ENCODE assay signal across 2 cellular contexts in the genomic region with DNA sequence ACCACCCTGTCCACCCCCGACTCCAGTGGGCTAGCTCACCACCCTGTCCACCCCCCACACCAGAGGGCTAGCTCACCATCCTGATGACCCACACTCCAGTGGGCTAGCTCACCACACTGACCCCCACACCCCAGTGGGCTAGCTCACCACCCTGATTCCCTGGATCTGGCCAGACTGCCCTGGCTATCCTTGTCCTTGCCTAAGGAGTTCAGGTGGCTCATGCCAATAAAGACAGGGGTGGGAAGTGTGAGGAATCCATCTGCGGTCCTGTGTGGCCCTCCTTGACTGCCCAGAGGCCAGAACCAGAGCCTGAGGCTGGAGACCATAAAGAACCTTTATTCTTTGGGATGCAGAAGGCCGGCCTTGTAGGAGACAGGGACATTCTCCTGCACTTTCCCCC.
TF ChIP-seq lines count a peak whose summit lies in the region.

No MANE protein-coding gene starts in this region.

TF ChIP-seq in IMR-90, 13 proteins besides CTCF, POLR2A, EP300 and RAD21:
- TF ChIP-seq SMC3 (IDR thresholded peaks at IDR 0.05; ENCODE audit: low read depth, low read length) (no peak), FOS (IDR thresholded peaks at IDR 0.05; ENCODE audit: low read depth, low read length) (no peak), BHLHE40 (IDR thresholded peaks at IDR 0.05; ENCODE audit: low read depth, low read length) (no peak), MAFK (IDR thresholded peaks at IDR 0.05; ENCODE audit: low read depth, low read length) (no peak), CHD1 (IDR thresholded peaks at IDR 0.05; ENCODE audit: low read depth, low read length) (no peak), MAZ (IDR thresholded peaks at IDR 0.05; ENCODE audit: borderline replicate concordance, low read depth, low read length) (no peak), CEBPB (IDR thresholded peaks at IDR 0.05; ENCODE audit: low read depth, low read length) (no peak), MXI1 (IDR thresholded peaks at IDR 0.05; ENCODE audit: borderline replicate concordance, low read depth, low read length) (no peak), RCOR1 (IDR thresholded peaks at IDR 0.05; ENCODE audit: insufficient replicate concordance, low read length) (no peak), NFE2L2 (IDR thresholded peaks at IDR 0.05; ENCODE audit: low read depth, low read length) (no peak), RFX5 (IDR thresholded peaks at IDR 0.05; ENCODE audit: low read depth, low read length) (no peak)
- TF ChIP-seq, protein P1, sequence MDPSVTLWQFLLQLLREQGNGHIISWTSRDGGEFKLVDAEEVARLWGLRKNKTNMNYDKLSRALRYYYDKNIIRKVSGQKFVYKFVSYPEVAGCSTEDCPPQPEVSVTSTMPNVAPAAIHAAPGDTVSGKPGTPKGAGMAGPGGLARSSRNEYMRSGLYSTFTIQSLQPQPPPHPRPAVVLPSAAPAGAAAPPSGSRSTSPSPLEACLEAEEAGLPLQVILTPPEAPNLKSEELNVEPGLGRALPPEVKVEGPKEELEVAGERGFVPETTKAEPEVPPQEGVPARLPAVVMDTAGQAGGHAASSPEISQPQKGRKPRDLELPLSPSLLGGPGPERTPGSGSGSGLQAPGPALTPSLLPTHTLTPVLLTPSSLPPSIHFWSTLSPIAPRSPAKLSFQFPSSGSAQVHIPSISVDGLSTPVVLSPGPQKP (IDR thresholded peaks at IDR 0.05; ENCODE audit: borderline replicate concordance, low read depth, low read length): no peak
- TF ChIP-seq, protein P2, sequence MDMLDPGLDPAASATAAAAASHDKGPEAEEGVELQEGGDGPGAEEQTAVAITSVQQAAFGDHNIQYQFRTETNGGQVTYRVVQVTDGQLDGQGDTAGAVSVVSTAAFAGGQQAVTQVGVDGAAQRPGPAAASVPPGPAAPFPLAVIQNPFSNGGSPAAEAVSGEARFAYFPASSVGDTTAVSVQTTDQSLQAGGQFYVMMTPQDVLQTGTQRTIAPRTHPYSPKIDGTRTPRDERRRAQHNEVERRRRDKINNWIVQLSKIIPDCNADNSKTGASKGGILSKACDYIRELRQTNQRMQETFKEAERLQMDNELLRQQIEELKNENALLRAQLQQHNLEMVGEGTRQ (IDR thresholded peaks at IDR 0.05; ENCODE audit: low read depth, low read length): no peak

TF ChIP-seq in SK-N-SH, 30 proteins besides CTCF, POLR2A, EP300 and RAD21:
- TF ChIP-seq RXRA (IDR thresholded peaks at IDR 0.05; ENCODE audit: borderline replicate concordance, low read depth) (no peak), EZH2phosphoT487 (IDR thresholded peaks at IDR 0.05; ENCODE audit: borderline replicate concordance, low read depth) (no peak), POLR2AphosphoS5 (IDR thresholded peaks at IDR 0.05; ENCODE audit: low read depth, low read length) (no peak), RFX5 (IDR thresholded peaks at IDR 0.05; ENCODE audit: low read length) (no peak), FOXM1 (IDR thresholded peaks at IDR 0.05; ENCODE audit: low read depth) (no peak), TEAD4 (IDR thresholded peaks at IDR 0.05; ENCODE audit: borderline replicate concordance, insufficient read depth) (no peak), GATA2 (CRISPR knock-in tag; IDR thresholded peaks at IDR 0.05) (no peak), NRF1 (IDR thresholded peaks at IDR 0.05; ENCODE audit: low read depth, low read length) (no peak), RCOR1 (IDR thresholded peaks at IDR 0.05; ENCODE audit: low read length) (no peak), MXI1 (IDR thresholded peaks at IDR 0.05; ENCODE audit: low read depth, low read length) (no peak), FOXJ3 (CRISPR knock-in tag; IDR thresholded peaks at IDR 0.05) (no peak), GABPA (IDR thresholded peaks at IDR 0.05; ENCODE audit: low read depth) (no peak), JUND (IDR thresholded peaks at IDR 0.05) (no peak), MEF2A (IDR thresholded peaks at IDR 0.05; ENCODE audit: borderline replicate concordance, low read depth) (no peak)
